14 cellular contexts compared by ENCODE assay signal in the genomic region with DNA sequence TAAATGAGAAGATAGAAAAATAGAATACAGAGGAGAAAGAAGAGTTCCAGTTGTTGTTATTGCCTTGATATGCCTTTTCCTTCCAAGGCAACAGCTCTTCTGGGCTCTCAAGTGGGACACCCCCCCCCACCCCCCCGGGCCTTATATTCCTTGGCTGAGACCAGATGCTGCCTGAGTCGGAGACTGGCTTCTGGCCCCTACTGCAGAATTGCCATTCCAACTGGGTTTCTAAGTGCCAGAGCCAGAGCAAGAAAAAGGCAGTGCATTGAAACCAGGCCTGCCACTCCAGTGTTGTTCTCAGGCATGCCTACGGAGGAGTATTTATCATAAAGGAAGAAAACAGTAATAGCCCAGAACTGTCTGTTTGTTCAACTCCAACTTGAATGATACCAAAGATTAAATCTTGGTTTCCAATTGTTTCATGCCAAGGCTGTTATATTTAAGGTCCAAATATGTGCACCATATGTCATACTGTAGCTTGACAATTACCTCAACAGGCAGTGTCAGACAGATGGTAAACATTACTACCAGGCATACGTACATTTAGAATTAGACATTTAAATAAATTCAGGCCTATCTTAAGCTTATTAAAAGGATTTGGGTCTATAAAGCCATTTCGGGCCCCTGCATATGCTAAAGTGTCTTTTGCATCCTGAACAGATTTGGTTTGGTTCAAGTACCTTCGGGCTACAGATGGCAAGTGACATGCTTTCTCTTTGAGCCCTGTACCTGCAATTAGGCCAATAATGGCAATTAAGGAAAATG.
"Had no signal": no experiment of that assay in that cellular context is flagged by ENCODE, and none has a peak within 500 bp of the region (broad histone marks: within the 10 kb centered on the region; RNA-seq: fewer than 3 reads in every experiment).

No MANE protein-coding gene starts in this region.

- H3K9me3 ChIP-seq: ascending aorta, heart right ventricle had no signal

- H3K27me3 ChIP-seq: ascending aorta had no signal

- H3K4me1 ChIP-seq: parathyroid adenoma had no signal

- ATAC-seq: activated CD8-positive, alpha-beta memory T cell treated with anti-CD3 and anti-CD28 coated beads, Interleukin-2, amount 10 ng/mL, durations not matched to agents 7 days and 5 days; left colon had no signal

- H3K27ac ChIP-seq: epithelial cell of prostate, parathyroid adenoma, VCaP had no signal

- DNase-seq: activated CD4-positive, alpha-beta T cell treated with anti-CD3 and anti-CD28 coated beads, Interleukin-2, amount 50 U/mL, for 48 hours; activated CD8-positive, alpha-beta memory T cell treated with anti-CD3 and anti-CD28 coated beads, Interleukin-2, amount 10 ng/mL, durations not matched to agents 7 days and 5 days; activated naive CD4-positive, alpha-beta T cell treated with anti-CD3 and anti-CD28 coated beads, Interleukin-2, amount 10 ng/mL, durations not matched to agents 7 days and 5 days; activated T-cell treated with anti-CD3 and anti-CD28 coated beads, Interleukin-2, amount 50 U/mL, for 1 hour; heart right ventricle; left colon; naive B cell; stimulated activated CD4-positive, alpha-beta T cell treated with anti-CD3 and anti-CD28 coated beads, Interleukin-12 subunit alpha, Interleukin-12 subunit beta, amount 100 ng/mL, for 4 hours; stimulated activated CD4-positive, alpha-beta T cell treated with anti-CD3 and anti-CD28 coated beads, Interleukin-2, amount 100 ng/mL, for 24 hours had no signal

- H3K4me3 ChIP-seq: ascending aorta, heart right ventricle, lung had no signal

- H3K9ac ChIP-seq: parathyroid adenoma had no signal

- H3K36me3 ChIP-seq: ascending aorta, heart right ventricle had no signal
